13 cellular contexts compared by ENCODE assay signal in the genomic region with DNA sequence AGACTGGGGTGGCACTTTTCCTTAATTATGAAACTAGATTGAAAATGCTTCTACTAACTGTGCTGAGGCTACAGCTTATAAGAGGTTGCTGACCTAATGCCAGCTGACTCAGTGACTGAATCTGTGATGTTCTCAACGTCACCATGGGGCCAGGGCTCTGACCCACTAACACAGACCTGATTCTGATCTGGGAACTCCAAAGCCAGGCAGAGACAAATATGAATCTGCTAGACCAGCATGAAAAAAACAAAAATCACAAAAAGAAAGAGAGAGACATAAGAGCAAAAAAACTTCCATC. TPM values are rescaled to one million over a fixed set of nuclear protein-coding genes. Genes with fewer than 3 reads are reported as not detected.
A peak's percentile ranks its signal among the peaks of the same experiment; 100 is the strongest.
DNase-seq lines count a peak whose midpoint lies in the region; ATAC-seq and TF ChIP-seq lines count a peak whose summit lies in the region.
"Had no signal": no experiment of that assay in that cellular context is flagged by ENCODE, and none has a peak within 500 bp of the region (broad histone marks: within the 10 kb centered on the region; RNA-seq: fewer than 3 reads in every experiment).

No MANE protein-coding gene starts in this region.

- DNase-seq in fibroblast of peridontal ligament (ENCODE audit: extremely low read depth) (peak; percentile 65), amygdala (lab: John Stamatoyannopoulos, UW) (no peak), BE2C (no peak)
- DNase-seq in stimulated activated effector memory CD8-positive, alpha-beta T cell treated with anti-CD3 and anti-CD28 coated beads, Interleukin-12 subunit alpha, Interleukin-12 subunit beta, amount 100 ng/mL, for 72 hours (ENCODE audit: low spot score in 2 of 2), result no peak
- DNase-seq in activated CD8-positive, alpha-beta memory T cell treated with anti-CD3 and anti-CD28 coated beads for 24 hours, result no peak
- no peak for DNase-seq in effector memory CD4-positive, alpha-beta T cell
- DNase-seq: cerebellar nuclear complex, DMS 273 treated with DMSO at 0.1 percent for 48 hours, midbrain, sigmoid colon had no signal

- peak; percentile 43 for ATAC-seq in GM21825 (IDR thresholded peaks at IDR 0.05; ENCODE audit: unreplicated experiment)
- ATAC-seq in stimulated activated effector memory CD8-positive, alpha-beta T cell treated with anti-CD3 and anti-CD28 coated beads, Interleukin-12 subunit alpha, Interleukin-12 subunit beta, amount 100 ng/mL, for 72 hours, result peak; percentile 62
- ATAC-seq: Panc1 had no signal

- H3K4me3 ChIP-seq in SU-DHL-6 (ENCODE audit: insufficient read depth, low read length, poor library complexity, severe bottlenecking) (no peak overlapping the region), BE2C (ENCODE audit: low read depth, low read length) (no peak overlapping the region)
- no peak overlapping the region for H3K4me3 ChIP-seq in effector memory CD4-positive, alpha-beta T cell (ENCODE audit: insufficient read depth, low read depth, low read length, poor library complexity, severe bottlenecking)
- H3K4me3 ChIP-seq: sigmoid colon had no signal

- H3K36me3 Mint-ChIP-seq in stimulated activated effector memory CD8-positive, alpha-beta T cell treated with anti-CD3 and anti-CD28 coated beads, Interleukin-12 subunit alpha, Interleukin-12 subunit beta, amount 100 ng/mL, for 72 hours, result no peaks in the 10 kb centered on the region

- H3K4me2 ChIP-seq in SU-DHL-6 (ENCODE audit: low read depth, low read length, poor library complexity, severe bottlenecking), result no peak overlapping the region

- H3K9me3 ChIP-seq in SU-DHL-6 (ENCODE audit: insufficient read depth, low read length) (no peaks in the 10 kb centered on the region), BE2C (no peaks in the 10 kb centered on the region)
- H3K9me3 ChIP-seq in effector memory CD4-positive, alpha-beta T cell (ENCODE audit: control insufficient read depth, low read length), result no peaks in the 10 kb centered on the region
- H3K9me3 ChIP-seq: sigmoid colon had no signal

- peak overlapping the region; percentile 49; the same call in 1 of the 2 replicates for H3K27ac ChIP-seq in SU-DHL-6 (ENCODE audit: low read depth, low read length)
- H3K27ac ChIP-seq in effector memory CD4-positive, alpha-beta T cell (ENCODE audit: insufficient read depth, low read length, poor library complexity, severe bottlenecking), result no peak overlapping the region
- H3K27ac ChIP-seq: sigmoid colon had no signal

- H3K9ac ChIP-seq in SU-DHL-6 (ENCODE audit: low read length), result no peak overlapping the region

- H3K27me3 ChIP-seq in SU-DHL-6 (ENCODE audit: low read length) (no peaks in the 10 kb centered on the region), BE2C (no peaks in the 10 kb centered on the region)
- H3K27me3 ChIP-seq in effector memory CD4-positive, alpha-beta T cell (replicated peaks; ENCODE audit: control insufficient read depth, insufficient read depth, low read length, poor library complexity, severe bottlenecking), result no peaks in the 10 kb centered on the region
- H3K27me3 ChIP-seq: sigmoid colon had no signal

- H4K20me1 ChIP-seq in SU-DHL-6 (ENCODE audit: low read depth, low read length), result peaks cover 18% of the 10 kb centered on the region

- H3K9me2 ChIP-seq in SU-DHL-6 (replicated peaks; ENCODE audit: insufficient read depth, low read length), result no peaks in the 10 kb centered on the region

- H3K4me3 Mint-ChIP-seq in stimulated activated effector memory CD8-positive, alpha-beta T cell treated with anti-CD3 and anti-CD28 coated beads, Interleukin-12 subunit alpha, Interleukin-12 subunit beta, amount 100 ng/mL, for 72 hours, result no peak overlapping the region

- no peak overlapping the region for H2AFZ ChIP-seq in SU-DHL-6 (ENCODE audit: low read depth, low read length, severe bottlenecking)

- H3F3A ChIP-seq in SU-DHL-6 (ENCODE audit: insufficient read depth), result peaks cover 25% of the 10 kb centered on the region

- no peaks in the 10 kb centered on the region for H3K9me3 Mint-ChIP-seq in stimulated activated effector memory CD8-positive, alpha-beta T cell treated with anti-CD3 and anti-CD28 coated beads, Interleukin-12 subunit alpha, Interleukin-12 subunit beta, amount 100 ng/mL, for 72 hours

- H3K36me3 ChIP-seq in SU-DHL-6 (ENCODE audit: low read length), result peaks cover 43% of the 10 kb centered on the region; the same call in 1 of the 2 replicates
- H3K36me3 ChIP-seq in BE2C, result no peaks in the 10 kb centered on the region
- no peaks in the 10 kb centered on the region for H3K36me3 ChIP-seq in effector memory CD4-positive, alpha-beta T cell (ENCODE audit: control insufficient read depth, insufficient read depth, low read length)
- H3K36me3 ChIP-seq: sigmoid colon had no signal

- TF ChIP-seq CTCF in SU-DHL-6 (IDR thresholded peaks at IDR 0.05; ENCODE audit: insufficient read depth, low read length, poor library complexity, severe bottlenecking) (no peak), BE2C (IDR thresholded peaks at IDR 0.05; ENCODE audit: low read depth, low read length) (no peak)

- H3K79me2 ChIP-seq in SU-DHL-6 (ENCODE audit: insufficient read depth, low read length), result peaks cover 100% of the 10 kb centered on the region

- no peak overlapping the region for H3K27ac Mint-ChIP-seq in stimulated activated effector memory CD8-positive, alpha-beta T cell treated with anti-CD3 and anti-CD28 coated beads, Interleukin-12 subunit alpha, Interleukin-12 subunit beta, amount 100 ng/mL, for 72 hours

- H3K4me1 ChIP-seq in BE2C, result 0 out of 2 replicates have a peak, but pooled peaks cover 3% of the 10 kb centered on the region
- H3K4me1 ChIP-seq in effector memory CD4-positive, alpha-beta T cell (ENCODE audit: control insufficient read depth, insufficient read depth, low read length, poor library complexity, severe bottlenecking), result no peaks in the 10 kb centered on the region

- peaks cover 6% of the 10 kb centered on the region for H3K4me1 Mint-ChIP-seq in stimulated activated effector memory CD8-positive, alpha-beta T cell treated with anti-CD3 and anti-CD28 coated beads, Interleukin-12 subunit alpha, Interleukin-12 subunit beta, amount 100 ng/mL, for 72 hours

RNA-seq across cellular contexts. Expression of gene USP6NL, which starts 16.1 kb away (rescaled TPM):
- 6.4 TPM for polyA plus RNA-seq in BE2C (2012; ENCODE audit: insufficient read depth, insufficient read length, low read depth)
